8 cellular contexts compared by ENCODE assay signal in genomic region chr14:100640481-100641273, GRCh38. TPM values are rescaled to one million over a fixed set of nuclear protein-coding genes. Genes with fewer than 3 reads are reported as not detected.
DNase-seq lines count a peak whose midpoint lies in the region; ATAC-seq, FAIRE-seq and TF ChIP-seq lines count a peak whose summit lies in the region.

No MANE protein-coding gene starts in this region.

- DNase-seq in GM18507 (ENCODE audit: extremely low spot score, insufficient read length, low read depth) (peak; percentile 63), RPMI7951 (ENCODE audit: low read depth) (peak; percentile 22), sigmoid colon (no peak), DMS53 treated with DMSO at 0.1 percent for 48 hours (lab: John Stamatoyannopoulos, UW; ENCODE audit: unreplicated experiment) (no peak), ecto neural progenitor cell (ENCODE audit: low spot score) (no peak)
- DNase-seq in activated naive CD4-positive, alpha-beta T cell treated with anti-CD3 and anti-CD28 coated beads, Interleukin-2, amount 10 ng/mL, durations not matched to agents 7 days and 5 days = peak; percentile 89
- peak; percentile 55 to 60 for DNase-seq in stimulated activated CD4-positive, alpha-beta T cell treated with anti-CD3 and anti-CD28 coated beads, Interleukin-2, amount 100 ng/mL, for 48 hours

- peaks cover 0 to under 1% (median 0%) of the 10 kb centered on the region in 3 donors for H3K27me3 ChIP-seq in sigmoid colon

- TF ChIP-seq CTCF in sigmoid colon (IDR thresholded peaks at IDR 0.05) = no peak

- H3K9me3 Mint-ChIP-seq in activated naive CD4-positive, alpha-beta T cell treated with anti-CD3 and anti-CD28 coated beads, Interleukin-2, amount 10 ng/mL, durations not matched to agents 7 days and 5 days = peaks cover 3% of the 10 kb centered on the region

- peak overlapping the region; percentile 97 for H3K27ac Mint-ChIP-seq in activated naive CD4-positive, alpha-beta T cell treated with anti-CD3 and anti-CD28 coated beads, Interleukin-2, amount 10 ng/mL, durations not matched to agents 7 days and 5 days

- CTCF ChIA-PET in activated naive CD4-positive, alpha-beta T cell treated with anti-CD3 and anti-CD28 coated beads, Interleukin-2, amount 10 ng/mL, durations not matched to agents 7 days and 5 days (lab: Charles Lee) = interaction anchor here (0.7 to 1.9 kb wide), 4 partner anchors 13 to 258 kb away, joined by 3 to 7 read pairs (median 4); no protein-coding TSS in a partner anchor

- H3K36me3 Mint-ChIP-seq in activated naive CD4-positive, alpha-beta T cell treated with anti-CD3 and anti-CD28 coated beads, Interleukin-2, amount 10 ng/mL, durations not matched to agents 7 days and 5 days = peaks cover under 1% of the 10 kb centered on the region

- no peak overlapping the region for H3K27ac ChIP-seq in sigmoid colon

- no peak overlapping the region for H3K4me3 ChIP-seq in sigmoid colon

- intact Hi-C loops in sigmoid colon (cut with DNase I) = loop anchor here (10.0 kb wide), 1 partner anchor 116 kb away; no protein-coding TSS in a partner anchor

- no peaks in the 10 kb centered on the region for H3K9me3 ChIP-seq in sigmoid colon

- TF ChIP-seq EP300 in sigmoid colon (IDR thresholded peaks at IDR 0.05) = no peak

- WGBS in sigmoid colon, 2 donors = 53 to 79% methylated on average over 20 of the region's 20 CpGs

- ATAC-seq in HG02870 (IDR thresholded peaks at IDR 0.05; ENCODE audit: unreplicated experiment) = peak; percentile 79

- FAIRE-seq in GM18507 (lab: Jason Lieb, UNC) = peak; percentile 85

- peaks cover 78% of the 10 kb centered on the region for H3K4me1 Mint-ChIP-seq in activated naive CD4-positive, alpha-beta T cell treated with anti-CD3 and anti-CD28 coated beads, Interleukin-2, amount 10 ng/mL, durations not matched to agents 7 days and 5 days

- peaks cover 62% of the 10 kb centered on the region for H3K27me3 Mint-ChIP-seq in activated naive CD4-positive, alpha-beta T cell treated with anti-CD3 and anti-CD28 coated beads, Interleukin-2, amount 10 ng/mL, durations not matched to agents 7 days and 5 days

- H3K36me3 ChIP-seq in sigmoid colon = no peaks in the 10 kb centered on the region

- no peaks in the 10 kb centered on the region for H3K4me1 ChIP-seq in sigmoid colon

- TF ChIP-seq POLR2A in sigmoid colon (IDR thresholded peaks at IDR 0.05) = no peak

- H3K4me3 Mint-ChIP-seq in activated naive CD4-positive, alpha-beta T cell treated with anti-CD3 and anti-CD28 coated beads, Interleukin-2, amount 10 ng/mL, durations not matched to agents 7 days and 5 days = peak overlapping the region; percentile 69

RNA-seq across cellular contexts. Expression of gene BEGAIN, which starts 53.5 kb away (rescaled TPM):
- total RNA-seq in RPMI7951 (2014; rRNA removed; shearing (Covaris generic)) = not detected in 2 replicates
- 1 to 10 TPM in 1 of 4 donors, under 1 TPM in 3; 0.36 to 1.4 (median 0.59) TPM for total RNA-seq in sigmoid colon
- under 1 TPM; 0.46 to 0.90 (median 0.60) TPM for polyA plus RNA-seq in sigmoid colon

Comparison
In these comparisons a context has a peak if more than half of its experiments do, and no peak if none do; other contexts are left out.
1. DNase-seq: peak in GM18507 (single experiment), RPMI7951 (single experiment), activated naive CD4-positive, alpha-beta T cell treated with anti-CD3 and anti-CD28 coated beads, Interleukin-2, amount 10 ng/mL, durations not matched to agents 7 days and 5 days (single experiment) and stimulated activated CD4-positive, alpha-beta T cell treated with anti-CD3 and anti-CD28 coated beads, Interleukin-2, amount 100 ng/mL, for 48 hours (2 of 2); none in sigmoid colon (single experiment), DMS53 treated with DMSO at 0.1 percent for 48 hours (single experiment) and ecto neural progenitor cell (single experiment).